ENCODE assay signal across 7 cellular contexts in genomic region chr1:243227596-243227995, GRCh38.
"Had no signal": no experiment of that assay in that cellular context is flagged by ENCODE, and none has a peak within 500 bp of the region (broad histone marks: within the 10 kb centered on the region; RNA-seq: fewer than 3 reads in every experiment).

No MANE protein-coding gene starts in this region.

- H3K4me2 ChIP-seq: KMS-11 had no signal

- H3K27ac ChIP-seq: HL-60, KMS-11 had no signal

- H3K9ac ChIP-seq: KMS-11 had no signal

- H3K4me3 ChIP-seq: K562 had no signal

- FAIRE-seq: HTR-8/SVneo, K562 had no signal

- DNase-seq: IMR-90, KBM-7, KG1 had no signal

- ATAC-seq: K562 had no signal
